ENCODE assay signal across 11 cellular contexts in genomic region chr13:94196426-94196825, GRCh38.
"Had no signal": no experiment of that assay in that cellular context is flagged by ENCODE, and none has a peak within 500 bp of the region (broad histone marks: within the 10 kb centered on the region; RNA-seq: fewer than 3 reads in every experiment).

No MANE protein-coding gene starts in this region.

- H3K9me3 Mint-ChIP-seq: activated naive CD4-positive, alpha-beta T cell treated with anti-CD3 and anti-CD28 coated beads, Interleukin-2, amount 50 U/mL, for 72 hours; memory B cell had no signal

- H3K27me3 Mint-ChIP-seq: memory B cell had no signal

- H3K36me3 Mint-ChIP-seq: activated naive CD4-positive, alpha-beta T cell treated with anti-CD3 and anti-CD28 coated beads, Interleukin-2, amount 50 U/mL, for 72 hours; memory B cell had no signal

- H3K36me3 ChIP-seq: gastrocnemius medialis, heart right ventricle, ovary, tibial nerve had no signal

- H3K9me3 ChIP-seq: gastrocnemius medialis, heart right ventricle, ovary, tibial nerve had no signal

- H3K27me3 ChIP-seq: gastrocnemius medialis, heart right ventricle, ovary, tibial nerve had no signal

- H3K27ac Mint-ChIP-seq: activated naive CD4-positive, alpha-beta T cell treated with anti-CD3 and anti-CD28 coated beads, Interleukin-2, amount 50 U/mL, for 72 hours; memory B cell had no signal

- H3K4me1 Mint-ChIP-seq: memory B cell had no signal

- DNase-seq: activated T-cell treated with anti-CD3 and anti-CD28 coated beads, Interleukin-2, amount 50 U/mL, for 1 hour; anterior cingulate cortex; gastrocnemius medialis; heart right ventricle; islet precursor cell; ovary had no signal

- H3K4me1 ChIP-seq: gastrocnemius medialis, tibial nerve had no signal

- H3K4me3 ChIP-seq: gastrocnemius medialis, heart right ventricle, ovary, skin epidermis, tibial nerve had no signal

- H3K4me3 Mint-ChIP-seq: memory B cell had no signal

- ATAC-seq: activated naive CD4-positive, alpha-beta T cell treated with anti-CD3 and anti-CD28 coated beads, Interleukin-2, amount 50 U/mL, for 72 hours; gastrocnemius medialis; heart right ventricle; left lobe of liver had no signal

- H3K27ac ChIP-seq: gastrocnemius medialis, heart right ventricle, ovary, skin epidermis, tibial nerve had no signal
